Comparison of ENCODE assay signal across 14 cellular contexts in the genomic region with DNA sequence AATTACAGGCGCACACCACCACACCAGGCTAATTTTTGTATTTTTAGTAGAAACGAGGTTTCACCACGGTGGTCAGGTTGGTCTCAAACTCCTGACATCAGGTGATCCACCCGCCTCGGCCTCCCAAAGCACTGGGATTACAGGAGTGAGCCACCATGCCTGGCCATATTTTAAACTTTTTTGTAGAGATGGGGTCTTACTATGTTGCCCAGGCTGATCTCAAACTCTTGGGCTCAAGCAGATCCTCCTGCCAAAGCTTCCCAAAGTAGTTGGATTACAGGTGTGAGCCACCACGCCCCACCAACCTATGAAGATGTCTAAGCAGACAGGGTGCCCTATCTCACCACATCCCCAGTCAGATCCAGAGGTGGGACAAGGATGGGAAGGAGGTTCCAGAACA. TPM values are rescaled to one million over a fixed set of nuclear protein-coding genes. Genes with fewer than 3 reads are reported as not detected.
DNase-seq lines count a peak whose midpoint lies in the region; ATAC-seq and TF ChIP-seq lines count a peak whose summit lies in the region.
"Not testable (repeated sequence)": the region's sequence is repeated elsewhere in the genome, so short reads cannot be mapped to it uniquely, and the experiment has no call there.
"Had no signal": no experiment of that assay in that cellular context is flagged by ENCODE, and none has a peak within 500 bp of the region (broad histone marks: within the 10 kb centered on the region; RNA-seq: fewer than 3 reads in every experiment).

No MANE protein-coding gene starts in this region.

- not testable (repeated sequence) for TF ChIP-seq POLR2A in HCT116 (IDR thresholded peaks at IDR 0.05; ENCODE audit: borderline replicate concordance, extremely low read depth, insufficient read depth, insufficient read length); transverse colon (IDR thresholded peaks at IDR 0.05)

- H3K23ac ChIP-seq in mesenchymal stem cell (ENCODE audit: low read length in 2 of 2), result not testable (repeated sequence)

- TF ChIP-seq EP300 in transverse colon (IDR thresholded peaks at IDR 0.05; ENCODE audit: low read depth), result not testable (repeated sequence)

- not testable (repeated sequence) for H3K18ac ChIP-seq in mesenchymal stem cell (ENCODE audit: low read depth in 1 of 2, low read length in 2 of 2)

- intact Hi-C loops in HCT116 (cut with micrococcal nuclease); transverse colon (cut with DNase I; ENCODE audit: low total_unique reads): not testable (repeated sequence)

- H3K4me1 ChIP-seq in HCT116 (ENCODE audit: control insufficient read depth in 1 of 2, insufficient read depth in 2 of 2, low read length in 2 of 2), result peaks cover 21 to 40% of the 10 kb centered on the region in 2 experiments
- peaks cover 17% of the 10 kb centered on the region for H3K4me1 ChIP-seq in mesenchymal stem cell (ENCODE audit: control insufficient read depth, insufficient read depth, low read depth, low read length)
- H3K4me1 ChIP-seq in transverse colon, result peaks cover 7 to 30% (median 13%) of the 10 kb centered on the region in 4 donors

- BruUV-seq in HCT116 (replicated peaks; lab: Mats Ljungman, UMichigan), result not testable (repeated sequence)

- not testable (repeated sequence) for H3K27me3 Mint-ChIP-seq in WTC11 (ENCODE audit: low read depth); progenitor cell of endocrine pancreas

- H3K36me3 Mint-ChIP-seq in WTC11, result peaks cover 10% of the 10 kb centered on the region
- H3K36me3 Mint-ChIP-seq in progenitor cell of endocrine pancreas (ENCODE audit: insufficient read depth), result not testable (repeated sequence)

- peak overlapping the region; percentile 89 for H2BK15ac ChIP-seq in mesenchymal stem cell (ENCODE audit: low read depth, poor library complexity, severe bottlenecking)

- not testable (repeated sequence) for H2AFZ ChIP-seq in HCT116 (ENCODE audit: low read depth, low read length, poor library complexity, severe bottlenecking); mesenchymal stem cell (ENCODE audit: low read depth, low read length)

- H3K79me2 ChIP-seq in HCT116 (ENCODE audit: insufficient read depth, low read length), result not testable (repeated sequence)

- not testable (repeated sequence) for TF ChIP-seq CTCF in HCT116 (IDR thresholded peaks at IDR 0.05 in 2 of 3, conservative IDR thresholded peaks at IDR 0.05 in 1 of 3; ENCODE audit: borderline replicate concordance in 1 of 3, insufficient read depth in 1 of 3, low read depth in 2 of 3, low read length in 2 of 3); WTC11 (IDR thresholded peaks at IDR 0.05); progenitor cell of endocrine pancreas (IDR thresholded peaks at IDR 0.05; ENCODE audit: unreplicated experiment); transverse colon (IDR thresholded peaks at IDR 0.05)

- H3K27ac Mint-ChIP-seq in WTC11, result not testable (repeated sequence)
- peak overlapping the region; percentile 59 for H3K27ac Mint-ChIP-seq in progenitor cell of endocrine pancreas

- not testable (repeated sequence) for H3K9ac ChIP-seq in HCT116 (ENCODE audit: low read length); mesenchymal stem cell (ENCODE audit: low read length)

- in situ Hi-C loops in transverse colon (cut with MboI; ENCODE audit: low pct_ligation_motif_present in 1 of 4, low pct_unique_long_range_greater_than_20kb in 1 of 4, low sequenced_read_pairs in 3 of 4), result not testable (repeated sequence)

- H3K9me2 ChIP-seq in HCT116 (ENCODE audit: insufficient read depth), result not testable (repeated sequence)

- H2BK5ac ChIP-seq in mesenchymal stem cell (ENCODE audit: low read depth, low read length, poor library complexity, severe bottlenecking), result not testable (repeated sequence)

- not testable (repeated sequence) for H3K9me3 Mint-ChIP-seq in WTC11; progenitor cell of endocrine pancreas (ENCODE audit: low read depth)

- not testable (repeated sequence) for ATAC-seq in HCT116, WTC11

- H3K27me3 ChIP-seq in HCT116 (ENCODE audit: insufficient read depth, low read length); layer of hippocampus (ENCODE audit: control insufficient read depth, insufficient read depth, low read length); mesenchymal stem cell (ENCODE audit: control insufficient read depth in 1 of 2, insufficient read depth in 1 of 2, low read length in 2 of 2); transverse colon: not testable (repeated sequence)

- H3K4me2 ChIP-seq in HCT116 (ENCODE audit: low read length), result peak overlapping the region; percentile 80; the same call in 1 of the 2 replicates
- not testable (repeated sequence) for H3K4me2 ChIP-seq in mesenchymal stem cell (ENCODE audit: low read length, poor library complexity, severe bottlenecking)

- TF ChIP-seq RAD21 in HCT116 (IDR thresholded peaks at IDR 0.05; ENCODE audit: low read depth), result not testable (repeated sequence)

- not testable (repeated sequence) for DNase-seq in HCT116 (ENCODE audit: low read depth, low spot score); WTC11 (ENCODE audit: low spot score); caudate nucleus (lab: John Stamatoyannopoulos, UW); mesenchymal stem cell; progenitor cell of endocrine pancreas (ENCODE audit: low spot score, unreplicated experiment); transverse colon

- not testable (repeated sequence) for H4K20me1 ChIP-seq in HCT116 (ENCODE audit: insufficient read depth)

- POLR2A ChIA-PET in HCT116 (lab: Charles Lee), result not testable (repeated sequence)
- POLR2A ChIA-PET in WTC11 (lab: Charles Lee), result interaction anchor here (0.7 to 1.5 kb wide), 2 partner anchors 43 to 214 kb away, joined by 3 to 5 read pairs; a partner anchor contains a TSS

- H3K27ac ChIP-seq in HCT116 (ENCODE audit: low read depth, low read length); mesenchymal stem cell (ENCODE audit: low read length, poor library complexity, severe bottlenecking): not testable (repeated sequence)
- peak overlapping the region; percentile 32 for H3K27ac ChIP-seq in caudate nucleus (ENCODE audit: low read depth, low read length)
- H3K27ac ChIP-seq in layer of hippocampus (ENCODE audit: low read depth, low read length), result peak overlapping the region; percentile 12
- H3K27ac ChIP-seq in transverse colon, result peak overlapping the region in 3 of 4 donors; percentile 9 to 37 (median 37)

- not testable (repeated sequence) for H3K14ac ChIP-seq in mesenchymal stem cell (ENCODE audit: low read length in 2 of 2)

- not testable (repeated sequence) for H3K36me3 ChIP-seq in HCT116 (ENCODE audit: control insufficient read depth in 1 of 2, insufficient read depth in 2 of 2, low read length in 2 of 2); transverse colon
- peaks cover 0 to 15% of the 10 kb centered on the region in 2 experiments for H3K36me3 ChIP-seq in mesenchymal stem cell (ENCODE audit: control insufficient read depth in 1 of 2, insufficient read depth in 2 of 2, low read depth in 1 of 2, low read length in 2 of 2)

- H2AK5ac ChIP-seq in mesenchymal stem cell (ENCODE audit: low read length, severe bottlenecking), result not testable (repeated sequence)

- not testable (repeated sequence) for H2BK12ac ChIP-seq in mesenchymal stem cell (ENCODE audit: low read length in 2 of 2)

- H4K8ac ChIP-seq in mesenchymal stem cell (ENCODE audit: low read length), result not testable (repeated sequence)

- H4K91ac ChIP-seq in mesenchymal stem cell (ENCODE audit: low read length), result peak overlapping the region; percentile 18

- H3K4me3 ChIP-seq in HCT116 (replicated peaks in 1 of 2; ENCODE audit: low read depth in 1 of 2, low read length in 2 of 2); mesenchymal stem cell (ENCODE audit: insufficient read depth in 1 of 2, low read depth in 1 of 2, low read length in 2 of 2); transverse colon: not testable (repeated sequence)

- 99% methylated on average over 5 of the region's 6 CpGs for WGBS in mesenchymal stem cell
- WGBS in transverse colon (ENCODE audit: low coverage in 1 of 2), 2 donors, result 87 to 93% methylated on average over 5 to 6 of the region's 6 CpGs

- H3K9me3 ChIP-seq in HCT116 (ENCODE audit: control insufficient read depth in 1 of 2, insufficient read depth in 1 of 2, low read depth in 1 of 2, low read length in 2 of 2); mesenchymal stem cell (ENCODE audit: control insufficient read depth, low read length); transverse colon: not testable (repeated sequence)

- not testable (repeated sequence) for H2BK120ac ChIP-seq in mesenchymal stem cell (ENCODE audit: low read depth, low read length)

- H3K79me1 ChIP-seq in mesenchymal stem cell (replicated peaks; ENCODE audit: low read length, poor library complexity, severe bottlenecking), result not testable (repeated sequence)

- CTCF ChIA-PET in HCT116 (lab: Charles Lee), result not testable (repeated sequence)
- CTCF ChIA-PET in WTC11 (lab: Charles Lee), result interaction anchor here (0.9 to 1.5 kb wide), 6 partner anchors 8 to 255 kb away, joined by 3 to 8 read pairs (median 3); a partner anchor contains a TSS

- H3K4me3 Mint-ChIP-seq in WTC11; progenitor cell of endocrine pancreas (ENCODE audit: low read depth): not testable (repeated sequence)

- H3K4me1 Mint-ChIP-seq in WTC11 (peaks cover 37% of the 10 kb centered on the region), progenitor cell of endocrine pancreas (ENCODE audit: low read depth) (peaks cover 24% of the 10 kb centered on the region)

- not testable (repeated sequence) for H3K4ac ChIP-seq in mesenchymal stem cell (ENCODE audit: low read depth in 1 of 2, low read length in 2 of 2)

- RAD21 ChIA-PET in HCT116 (lab: Charles Lee; ENCODE audit: low non-redundant PET in 1 of 2, low total read pairs in 2 of 2, uncharacterized antibody in 2 of 2, unreplicated experiment in 2 of 2), result not testable (repeated sequence)

RNA-seq across cellular contexts. Expression of a gene that starts 2.5 kb away (rescaled TPM):
- 5.1 TPM for total RNA-seq in HCT116 (2021; ENCODE audit: unreplicated experiment)
- 0.32 and 0.51 TPM in 2 replicates for polyA plus RNA-seq in HCT116 (2012)
- 76.2 to 101 TPM (median 86.5 TPM) in 3 replicates for total RNA-seq in WTC11 (2021)
- 87.8 TPM for polyA plus RNA-seq in mesenchymal stem cell (2013, experiment 1 of 2)
- 82.3 TPM for polyA plus RNA-seq in mesenchymal stem cell (2013, experiment 2 of 2)
- total RNA-seq in progenitor cell of endocrine pancreas, result 85.5 and 89.4 TPM in 2 replicates
- 10 to 100 TPM in 3 of 4 donors, not detected in 1; 10.8 to 48.4 (median 34.8) TPM for total RNA-seq in transverse colon
- total RNA-seq: GM23248, H4 had no signal
- polyA plus RNA-seq: CD14-positive monocyte; CD4-positive, alpha-beta memory T cell had no signal

RNA-seq across cellular contexts. Expression of a gene that starts 6.3 kb away (rescaled TPM):
- total RNA-seq in HCT116 (2021; ENCODE audit: unreplicated experiment) (7.2 TPM), WTC11 (2021) (815 to 837 TPM (median 824 TPM) in 3 replicates), progenitor cell of endocrine pancreas (198 and 233 TPM in 2 replicates), transverse colon (100 to 1,000 TPM in 2 of 4 donors, 10 to 100 TPM in 2; 72.2 to 214 (median 132) TPM)
- 1.4 and 2.1 TPM in 2 replicates for polyA plus RNA-seq in HCT116 (2012)
- 201 TPM for polyA plus RNA-seq in mesenchymal stem cell (2013, experiment 1 of 2)
- 208 TPM for polyA plus RNA-seq in mesenchymal stem cell (2013, experiment 2 of 2)
- polyA plus RNA-seq: CD4-positive, alpha-beta memory T cell had no signal

RNA-seq across cellular contexts. Expression of a gene that starts 20.8 kb away (rescaled TPM):
- total RNA-seq in HCT116 (2021; ENCODE audit: unreplicated experiment) (178 TPM), WTC11 (2021) (166 to 221 TPM (median 181 TPM) in 3 replicates), progenitor cell of endocrine pancreas (63.0 and 67.1 TPM in 2 replicates), transverse colon (100 to 1,000 TPM in 1 of 4 donors, 10 to 100 TPM in 3; 36.0 to 101 (median 53.8) TPM)
- polyA plus RNA-seq in HCT116 (2012), result 103 and 112 TPM in 2 replicates
- polyA plus RNA-seq in mesenchymal stem cell (2013, experiment 1 of 2), result 39.7 TPM
- polyA plus RNA-seq in mesenchymal stem cell (2013, experiment 2 of 2), result 37.9 TPM

RNA-seq across cellular contexts. Expression of a gene that starts 30.1 kb away (rescaled TPM):
- total RNA-seq in HCT116 (2021; ENCODE audit: unreplicated experiment), result not detected
- polyA plus RNA-seq in HCT116 (2012), result not detected in 2 replicates
- not detected in 3 replicates for total RNA-seq in WTC11 (2021)
- not detected for polyA plus RNA-seq in mesenchymal stem cell (2013, experiment 1 of 2)
- polyA plus RNA-seq in mesenchymal stem cell (2013, experiment 2 of 2), result not detected
- total RNA-seq in progenitor cell of endocrine pancreas, result not detected in 2 replicates
- not detected for total RNA-seq in transverse colon
- total RNA-seq: A673; CD4-positive, alpha-beta memory T cell; Daoy; GM23248; H4 had no signal
- polyA plus RNA-seq: AG04450; CD14-positive monocyte; CD4-positive, alpha-beta memory T cell; GM23248 had no signal

RNA-seq across cellular contexts. Expression of a gene that starts 34.0 kb away (rescaled TPM):
- not detected for total RNA-seq in HCT116 (2021; ENCODE audit: unreplicated experiment)
- polyA plus RNA-seq in HCT116 (2012), result not detected in 2 replicates
- 0.66 to 0.81 TPM in 2 of 3 replicates, not detected in the other for total RNA-seq in WTC11 (2021)
- not detected for polyA plus RNA-seq in mesenchymal stem cell (2013, experiment 1 of 2)
- not detected for polyA plus RNA-seq in mesenchymal stem cell (2013, experiment 2 of 2)
- total RNA-seq in progenitor cell of endocrine pancreas, result not detected in 2 replicates
- under 1 TPM in 1 of 4 donors, not detected in 3; 0.68 TPM for total RNA-seq in transverse colon
- total RNA-seq: A673, Daoy, GM23248, H4 had no signal
- polyA plus RNA-seq: AG04450; CD14-positive monocyte; CD4-positive, alpha-beta memory T cell; GM23248 had no signal
